In genomic region chr17:79609616-79610150, GRCh38 we compare ENCODE assay signal across 21 cellular contexts. TPM values are rescaled to one million over a fixed set of nuclear protein-coding genes. Genes with fewer than 3 reads are reported as not detected.
A peak's percentile ranks its signal among the peaks of the same experiment; 100 is the strongest.
DNase-seq lines count a peak whose midpoint lies in the region; ATAC-seq, FAIRE-seq and TF ChIP-seq lines count a peak whose summit lies in the region.
"Had no signal": no experiment of that assay in that cellular context is flagged by ENCODE, and none has a peak within 500 bp of the region (broad histone marks: within the 10 kb centered on the region; RNA-seq: fewer than 3 reads in every experiment).

No MANE protein-coding gene starts in this region.

- FAIRE-seq in A549 (lab: Jason Lieb, UNC): no peak

- H3K27ac ChIP-seq in A549 (peak overlapping the region; percentile 88 to 95), HUES6 (ENCODE audit: low read depth, low read length) (no peak overlapping the region), gastroesophageal sphincter (peak overlapping the region in 1 of 4 donors; percentile 76), neural progenitor cell (no peak overlapping the region), upper lobe of right lung (no peak overlapping the region)
- H3K27ac ChIP-seq: C4-2B had no signal

- H3K4me1 ChIP-seq in A549 (peaks cover 41% of the 10 kb centered on the region), HUES6 (ENCODE audit: control insufficient read depth, insufficient read depth, low read length) (peaks cover 9% of the 10 kb centered on the region), gastroesophageal sphincter (peaks cover 0 to 41% (median 0%) of the 10 kb centered on the region in 3 donors), neural progenitor cell (peaks cover 22% of the 10 kb centered on the region), upper lobe of right lung (no peaks in the 10 kb centered on the region)

- peaks cover 40% of the 10 kb centered on the region for H4K20me1 ChIP-seq in neural progenitor cell (ENCODE audit: low read depth)

- H3K27ac Mint-ChIP-seq in neural progenitor cell: no peak overlapping the region
- no peak overlapping the region for H3K27ac Mint-ChIP-seq in activated CD4-positive, alpha-beta T cell treated with anti-CD3 and anti-CD28 coated beads, Interleukin-2, amount 10 ng/mL, durations not matched to agents 24 days and 14 days
- H3K27ac Mint-ChIP-seq: activated naive CD4-positive, alpha-beta T cell treated with anti-CD3 and anti-CD28 coated beads, Interleukin-2, amount 50 U/mL, for 24 hours had no signal

- peaks cover 85% of the 10 kb centered on the region for H3K27me3 ChIP-seq in HUES6 (ENCODE audit: control insufficient read depth, insufficient read depth, low read length)
- peaks cover 96% of the 10 kb centered on the region for H3K27me3 ChIP-seq in gastroesophageal sphincter
- peaks cover 82% of the 10 kb centered on the region for H3K27me3 ChIP-seq in neural progenitor cell
- peaks cover 84% of the 10 kb centered on the region for H3K27me3 ChIP-seq in upper lobe of right lung

- no peaks in the 10 kb centered on the region for H3K79me2 ChIP-seq in neural progenitor cell (ENCODE audit: low read depth)

- CTCF ChIA-PET in A549 (lab: Yijun Ruan, JAX): interaction anchor here (0.6 to 5.5 kb wide), 5 partner anchors 7 to 208 kb away, joined by 3 to 53 read pairs (median 4); no protein-coding TSS in a partner anchor

- H3K36me3 Mint-ChIP-seq in neural progenitor cell: no peaks in the 10 kb centered on the region
- H3K36me3 Mint-ChIP-seq in activated CD4-positive, alpha-beta T cell treated with anti-CD3 and anti-CD28 coated beads, Interleukin-2, amount 10 ng/mL, durations not matched to agents 24 days and 14 days (ENCODE audit: low read depth): no peaks in the 10 kb centered on the region
- H3K36me3 Mint-ChIP-seq: activated naive CD4-positive, alpha-beta T cell treated with anti-CD3 and anti-CD28 coated beads, Interleukin-2, amount 50 U/mL, for 24 hours had no signal

- POLR2A ChIA-PET in A549 (lab: Yijun Ruan, JAX): no interaction called here

- H3K4me2 ChIP-seq in A549 (peak overlapping the region; percentile 92), neural progenitor cell (peak overlapping the region; percentile 89)

- DNase-seq in A549 (ENCODE audit: low read depth in 1 of 2, low spot score in 1 of 2) (peak; percentile 39 to 66), neural progenitor cell (ENCODE audit: low spot score) (peak; percentile 67), upper lobe of right lung (no peak), NCI-H1694 treated with DMSO at 0.1 percent for 48 hours (lab: John Stamatoyannopoulos, UW) (no peak), amygdala (lab: John Stamatoyannopoulos, UW) (no peak)
- DNase-seq in activated CD4-positive, alpha-beta T cell treated with anti-CD3 and anti-CD28 coated beads, Interleukin-2, amount 10 ng/mL, durations not matched to agents 24 days and 14 days: no peak
- DNase-seq: ACHN; activated CD4-positive, CD25-positive, alpha-beta regulatory T cell treated with anti-CD3 and anti-CD28 coated beads, Interleukin-2, amount 50 U/mL, for 72 hours; cerebellar nuclear complex; effector CD4-positive, alpha-beta T cell; GDM1; left ventricle myocardium superior; NCI-H2029 treated with DMSO at 0.1 percent for 48 hours; NCI-H510A treated with DMSO at 0.1 percent for 48 hours; nucleus accumbens; T1000 had no signal

- H3K4me3 ChIP-seq in A549: peak overlapping the region; percentile 93
- H3K4me3 ChIP-seq in HUES6 (ENCODE audit: low read depth, low read length): peak overlapping the region; percentile 45
- peak overlapping the region; percentile 40 to 55 for H3K4me3 ChIP-seq in gastroesophageal sphincter
- peak overlapping the region; percentile 44 for H3K4me3 ChIP-seq in neural progenitor cell
- no peak overlapping the region for H3K4me3 ChIP-seq in upper lobe of right lung

- peak overlapping the region; percentile 80 for H3K4me3 Mint-ChIP-seq in neural progenitor cell
- no peak overlapping the region for H3K4me3 Mint-ChIP-seq in activated CD4-positive, alpha-beta T cell treated with anti-CD3 and anti-CD28 coated beads, Interleukin-2, amount 10 ng/mL, durations not matched to agents 24 days and 14 days
- H3K4me3 Mint-ChIP-seq: activated naive CD4-positive, alpha-beta T cell treated with anti-CD3 and anti-CD28 coated beads, Interleukin-2, amount 50 U/mL, for 24 hours had no signal

- ATAC-seq in A549 (peak; percentile 30 to 46; a peak in 5 of 6 replicates), gastroesophageal sphincter (no peak), upper lobe of right lung (no peak)
- ATAC-seq: esophagus mucosa, left ventricle myocardium superior had no signal

- TF ChIP-seq POLR2A in A549 (IDR thresholded peaks at IDR 0.05; ENCODE audit: low read length) (no peak), gastroesophageal sphincter (IDR thresholded peaks at IDR 0.05) (no peak)

- peaks cover 35% of the 10 kb centered on the region for H3K4me1 Mint-ChIP-seq in neural progenitor cell
- H3K4me1 Mint-ChIP-seq in activated CD4-positive, alpha-beta T cell treated with anti-CD3 and anti-CD28 coated beads, Interleukin-2, amount 10 ng/mL, durations not matched to agents 24 days and 14 days: peaks cover 2% of the 10 kb centered on the region
- H3K4me1 Mint-ChIP-seq: activated naive CD4-positive, alpha-beta T cell treated with anti-CD3 and anti-CD28 coated beads, Interleukin-2, amount 50 U/mL, for 24 hours had no signal

- no peaks in the 10 kb centered on the region for H3K9me3 Mint-ChIP-seq in neural progenitor cell
- no peaks in the 10 kb centered on the region for H3K9me3 Mint-ChIP-seq in activated CD4-positive, alpha-beta T cell treated with anti-CD3 and anti-CD28 coated beads, Interleukin-2, amount 10 ng/mL, durations not matched to agents 24 days and 14 days
- H3K9me3 Mint-ChIP-seq: activated naive CD4-positive, alpha-beta T cell treated with anti-CD3 and anti-CD28 coated beads, Interleukin-2, amount 50 U/mL, for 24 hours had no signal

- H2AFZ ChIP-seq in neural progenitor cell (replicated peaks): no peak overlapping the region

- TF ChIP-seq RAD21 in A549 (conservative IDR thresholded peaks at IDR 0.05 in 1 of 2, IDR thresholded peaks at IDR 0.05 in 1 of 2): no peak; a peak in 1 of 5 replicates

- TF ChIP-seq EP300 in A549 (IDR thresholded peaks at IDR 0.05) (no peak), gastroesophageal sphincter (IDR thresholded peaks at IDR 0.05) (no peak)

- H3F3A ChIP-seq in neural progenitor cell (ENCODE audit: low read depth): peaks cover 15% of the 10 kb centered on the region

- H3K9me3 ChIP-seq in A549 (no peaks in the 10 kb centered on the region), HUES6 (ENCODE audit: control insufficient read depth, insufficient read depth, low read depth, low read length) (no peaks in the 10 kb centered on the region), gastroesophageal sphincter (no peaks in the 10 kb centered on the region), neural progenitor cell (ENCODE audit: low read depth) (no peaks in the 10 kb centered on the region), upper lobe of right lung (no peaks in the 10 kb centered on the region)

- intact Hi-C loops in activated CD4-positive, alpha-beta T cell treated with anti-CD3 and anti-CD28 coated beads, Interleukin-2, amount 10 ng/mL, durations not matched to agents 24 days and 14 days (cut with micrococcal nuclease): no loop called here
- intact Hi-C loops in upper lobe of right lung (cut with DNase I): no loop called here

- WGBS in A549 (ENCODE audit: missing lambda C conversion rate): 10% methylated on average over 2 of the region's 53 CpGs
- 0% methylated on average over 1 of the region's 53 CpGs; no CpG with 5 or more reads in 1 of the 2 donors for WGBS in gastroesophageal sphincter (ENCODE audit: low coverage in 1 of 2), 2 donors

- peaks cover 49% of the 10 kb centered on the region for H3K27me3 Mint-ChIP-seq in neural progenitor cell (ENCODE audit: insufficient read depth, low read depth)
- peaks cover 37% of the 10 kb centered on the region for H3K27me3 Mint-ChIP-seq in activated CD4-positive, alpha-beta T cell treated with anti-CD3 and anti-CD28 coated beads, Interleukin-2, amount 10 ng/mL, durations not matched to agents 24 days and 14 days

- TF ChIP-seq CTCF in A549 (IDR thresholded peaks at IDR 0.05) (peak; percentile 22; the same call in 2 of the 3 replicates), gastroesophageal sphincter (IDR thresholded peaks at IDR 0.05) (peak in 1 of 4 experiments; percentile 12), neural progenitor cell (IDR thresholded peaks at IDR 0.05) (peak; percentile 28), upper lobe of right lung (IDR thresholded peaks at IDR 0.05) (no peak)

- H3K9ac ChIP-seq in HUES6 (ENCODE audit: low read length) (no peak overlapping the region), neural progenitor cell (no peak overlapping the region)

- H3K36me3 ChIP-seq in HUES6 (ENCODE audit: control insufficient read depth, insufficient read depth, low read length) (no peaks in the 10 kb centered on the region), gastroesophageal sphincter (no peaks in the 10 kb centered on the region), neural progenitor cell (no peaks in the 10 kb centered on the region), upper lobe of right lung (no peaks in the 10 kb centered on the region)

TF ChIP-seq in A549, 52 proteins besides CTCF, POLR2A, EP300 and RAD21:
- TF ChIP-seq SMC3 (IDR thresholded peaks at IDR 0.05): peak; percentile 11; the same call in 1 of the 3 replicates
- TF ChIP-seq MAFK (IDR thresholded peaks at IDR 0.05; ENCODE audit: partially characterized antibody): no peak

RNA-seq across cellular contexts. Expression of gene RBFOX3, which starts 1.2 kb away (rescaled TPM):
- polyA plus RNA-seq in A549 (2011; rRNA removed): 3.3 and 6.7 TPM in 2 replicates
- 1.3 and 1.6 TPM in 2 replicates for polyA plus RNA-seq in A549 (2012; cell fraction: cytosol; rRNA removed)
- polyA plus RNA-seq in A549 (2012; cell fraction: nucleus; rRNA removed): 3.6 and 4.5 TPM in 2 replicates
- 2.6 to 3.4 TPM (median 3.1 TPM) in 3 replicates for polyA plus RNA-seq in A549 (2017; fragmentation: RNase III; extraction: RNeasy Plus Mini Kit Qiagen cat#74134 plus additional on column Dnase treatment)
- polyA minus RNA-seq in A549 (2011; rRNA and poly(A)+ RNA removed): 6.7 and 9.9 TPM in 2 replicates
- total RNA-seq in gastroesophageal sphincter: 10 to 100 TPM in 3 of 4 donors, under 1 TPM in 1; 0.40 to 30.2 (median 15.2) TPM
- total RNA-seq in neural progenitor cell (ENCODE audit: low replicate concordance): 0.30 and 1.6 TPM in 2 replicates
- total RNA-seq in activated CD4-positive, alpha-beta T cell treated with anti-CD3 and anti-CD28 coated beads, Interleukin-2, amount 10 ng/mL, durations not matched to agents 24 days and 14 days: not detected in 2 replicates
- not detected for total RNA-seq in upper lobe of right lung
- total RNA-seq: left ventricle myocardium superior had no signal

Comparison
In these comparisons a context has a peak if more than half of its experiments do, and no peak if none do; other contexts are left out.
1. ATAC-seq: peak in A549 (2 of 2); none in gastroesophageal sphincter (single experiment) and upper lobe of right lung (single experiment).
2. DNase-seq: peak in A549 (2 of 2) and neural progenitor cell (single experiment); none in activated CD4-positive, alpha-beta T cell treated with anti-CD3 and anti-CD28 coated beads, Interleukin-2, amount 10 ng/mL, durations not matched to agents 24 days and 14 days (single experiment), upper lobe of right lung (single experiment), NCI-H1694 treated with DMSO at 0.1 percent for 48 hours (single experiment) and amygdala (0 of 56).
3. H3K27ac ChIP-seq: peak in A549 (2 of 2); none in HUES6 (single experiment), neural progenitor cell (single experiment) and upper lobe of right lung (single experiment).